ENCODE assay signal across 1 cellular context in the genomic region with DNA sequence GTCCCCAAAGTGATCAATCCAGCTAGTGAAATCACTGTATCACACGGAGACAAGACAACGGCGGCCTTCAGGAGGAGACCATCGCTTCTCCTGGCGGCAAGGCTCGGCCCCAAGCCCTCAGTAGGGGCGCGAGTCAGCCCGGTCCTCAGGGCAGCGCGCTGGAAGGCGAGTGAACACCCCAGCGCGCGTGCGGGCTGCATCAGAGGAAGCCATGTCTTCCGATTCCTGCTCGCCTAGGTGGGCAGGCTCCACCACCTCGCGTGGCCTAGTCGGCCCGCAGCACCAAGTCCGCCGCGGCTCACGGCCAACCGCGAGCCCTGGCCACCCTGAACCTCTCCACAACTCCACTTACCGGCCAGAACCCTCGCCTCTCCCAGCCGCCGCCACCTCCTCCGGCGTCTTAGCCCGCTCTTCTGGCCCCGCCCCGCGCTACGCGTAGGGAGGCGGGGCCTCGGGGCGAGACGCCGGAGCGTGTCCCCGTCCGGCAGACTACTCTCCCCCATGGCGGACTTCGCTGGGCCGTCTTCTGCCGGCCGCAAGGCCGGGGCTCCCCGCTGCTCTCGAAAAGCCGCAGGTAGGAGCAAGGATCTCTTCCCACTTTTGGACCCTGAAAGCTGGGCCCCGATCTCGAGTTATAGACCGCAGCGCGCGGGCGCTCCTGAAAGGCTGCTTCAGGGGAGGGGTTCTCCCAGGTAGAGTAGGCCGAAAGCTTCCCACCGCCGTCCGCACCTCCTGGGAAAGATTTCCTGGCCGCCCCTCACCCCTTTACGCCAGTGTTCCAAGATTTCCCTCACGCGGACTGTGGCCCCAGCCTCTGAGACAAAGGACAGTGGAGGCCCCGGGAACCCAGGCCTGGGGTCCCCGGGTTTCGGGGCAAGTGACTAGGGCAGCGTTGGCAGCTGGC.
TF ChIP-seq lines count a peak whose summit lies in the region.

A gene with protein sequence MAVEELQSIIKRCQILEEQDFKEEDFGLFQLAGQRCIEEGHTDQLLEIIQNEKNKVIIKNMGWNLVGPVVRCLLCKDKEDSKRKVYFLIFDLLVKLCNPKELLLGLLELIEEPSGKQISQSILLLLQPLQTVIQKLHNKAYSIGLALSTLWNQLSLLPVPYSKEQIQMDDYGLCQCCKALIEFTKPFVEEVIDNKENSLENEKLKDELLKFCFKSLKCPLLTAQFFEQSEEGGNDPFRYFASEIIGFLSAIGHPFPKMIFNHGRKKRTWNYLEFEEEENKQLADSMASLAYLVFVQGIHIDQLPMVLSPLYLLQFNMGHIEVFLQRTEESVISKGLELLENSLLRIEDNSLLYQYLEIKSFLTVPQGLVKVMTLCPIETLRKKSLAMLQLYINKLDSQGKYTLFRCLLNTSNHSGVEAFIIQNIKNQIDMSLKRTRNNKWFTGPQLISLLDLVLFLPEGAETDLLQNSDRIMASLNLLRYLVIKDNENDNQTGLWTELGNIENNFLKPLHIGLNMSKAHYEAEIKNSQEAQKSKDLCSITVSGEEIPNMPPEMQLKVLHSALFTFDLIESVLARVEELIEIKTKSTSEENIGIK (minus strand): TSS at position 415 of the 904 bp plus-strand sequence. CDS start 988 bp downstream, outside the sequence.
A gene (plus strand): TSS at position 487 of the 904 bp plus-strand sequence. CDS start 15 bp downstream, at position 502.

TF ChIP-seq in GM12878, 131 proteins besides CTCF, POLR2A, EP300 and RAD21 (continues in another document):
- no peak for TF ChIP-seq RCOR1 (conservative IDR thresholded peaks at IDR 0.05; ENCODE audit: low read depth, low read length)
- no peak for TF ChIP-seq ZNF622 (IDR thresholded peaks at IDR 0.05)
- no peak for TF ChIP-seq FOS (IDR thresholded peaks at IDR 0.05; ENCODE audit: borderline replicate concordance, extremely low read depth, insufficient read length)
- TF ChIP-seq, protein P1, sequence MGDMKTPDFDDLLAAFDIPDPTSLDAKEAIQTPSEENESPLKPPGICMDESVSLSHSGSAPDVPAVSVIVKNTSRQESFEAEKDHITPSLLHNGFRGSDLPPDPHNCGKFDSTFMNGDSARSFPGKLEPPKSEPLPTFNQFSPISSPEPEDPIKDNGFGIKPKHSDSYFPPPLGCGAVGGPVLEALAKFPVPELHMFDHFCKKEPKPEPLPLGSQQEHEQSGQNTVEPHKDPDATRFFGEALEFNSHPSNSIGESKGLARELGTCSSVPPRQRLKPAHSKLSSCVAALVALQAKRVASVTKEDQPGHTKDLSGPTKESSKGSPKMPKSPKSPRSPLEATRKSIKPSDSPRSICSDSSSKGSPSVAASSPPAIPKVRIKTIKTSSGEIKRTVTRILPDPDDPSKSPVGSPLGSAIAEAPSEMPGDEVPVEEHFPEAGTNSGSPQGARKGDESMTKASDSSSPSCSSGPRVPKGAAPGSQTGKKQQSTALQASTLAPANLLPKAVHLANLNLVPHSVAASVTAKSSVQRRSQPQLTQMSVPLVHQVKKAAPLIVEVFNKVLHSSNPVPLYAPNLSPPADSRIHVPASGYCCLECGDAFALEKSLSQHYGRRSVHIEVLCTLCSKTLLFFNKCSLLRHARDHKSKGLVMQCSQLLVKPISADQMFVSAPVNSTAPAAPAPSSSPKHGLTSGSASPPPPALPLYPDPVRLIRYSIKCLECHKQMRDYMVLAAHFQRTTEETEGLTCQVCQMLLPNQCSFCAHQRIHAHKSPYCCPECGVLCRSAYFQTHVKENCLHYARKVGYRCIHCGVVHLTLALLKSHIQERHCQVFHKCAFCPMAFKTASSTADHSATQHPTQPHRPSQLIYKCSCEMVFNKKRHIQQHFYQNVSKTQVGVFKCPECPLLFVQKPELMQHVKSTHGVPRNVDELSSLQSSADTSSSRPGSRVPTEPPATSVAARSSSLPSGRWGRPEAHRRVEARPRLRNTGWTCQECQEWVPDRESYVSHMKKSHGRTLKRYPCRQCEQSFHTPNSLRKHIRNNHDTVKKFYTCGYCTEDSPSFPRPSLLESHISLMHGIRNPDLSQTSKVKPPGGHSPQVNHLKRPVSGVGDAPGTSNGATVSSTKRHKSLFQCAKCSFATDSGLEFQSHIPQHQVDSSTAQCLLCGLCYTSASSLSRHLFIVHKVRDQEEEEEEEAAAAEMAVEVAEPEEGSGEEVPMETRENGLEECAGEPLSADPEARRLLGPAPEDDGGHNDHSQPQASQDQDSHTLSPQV (IDR thresholded peaks at IDR 0.05): no peak
- peak; percentile 79; the same call in 1 of the 2 replicates for TF ChIP-seq SMARCA5 (IDR thresholded peaks at IDR 0.05)
- no peak for TF ChIP-seq KAT2A (conservative IDR thresholded peaks at IDR 0.05; ENCODE audit: control insufficient read depth, low read depth, low read length)
- TF ChIP-seq, protein P2, sequence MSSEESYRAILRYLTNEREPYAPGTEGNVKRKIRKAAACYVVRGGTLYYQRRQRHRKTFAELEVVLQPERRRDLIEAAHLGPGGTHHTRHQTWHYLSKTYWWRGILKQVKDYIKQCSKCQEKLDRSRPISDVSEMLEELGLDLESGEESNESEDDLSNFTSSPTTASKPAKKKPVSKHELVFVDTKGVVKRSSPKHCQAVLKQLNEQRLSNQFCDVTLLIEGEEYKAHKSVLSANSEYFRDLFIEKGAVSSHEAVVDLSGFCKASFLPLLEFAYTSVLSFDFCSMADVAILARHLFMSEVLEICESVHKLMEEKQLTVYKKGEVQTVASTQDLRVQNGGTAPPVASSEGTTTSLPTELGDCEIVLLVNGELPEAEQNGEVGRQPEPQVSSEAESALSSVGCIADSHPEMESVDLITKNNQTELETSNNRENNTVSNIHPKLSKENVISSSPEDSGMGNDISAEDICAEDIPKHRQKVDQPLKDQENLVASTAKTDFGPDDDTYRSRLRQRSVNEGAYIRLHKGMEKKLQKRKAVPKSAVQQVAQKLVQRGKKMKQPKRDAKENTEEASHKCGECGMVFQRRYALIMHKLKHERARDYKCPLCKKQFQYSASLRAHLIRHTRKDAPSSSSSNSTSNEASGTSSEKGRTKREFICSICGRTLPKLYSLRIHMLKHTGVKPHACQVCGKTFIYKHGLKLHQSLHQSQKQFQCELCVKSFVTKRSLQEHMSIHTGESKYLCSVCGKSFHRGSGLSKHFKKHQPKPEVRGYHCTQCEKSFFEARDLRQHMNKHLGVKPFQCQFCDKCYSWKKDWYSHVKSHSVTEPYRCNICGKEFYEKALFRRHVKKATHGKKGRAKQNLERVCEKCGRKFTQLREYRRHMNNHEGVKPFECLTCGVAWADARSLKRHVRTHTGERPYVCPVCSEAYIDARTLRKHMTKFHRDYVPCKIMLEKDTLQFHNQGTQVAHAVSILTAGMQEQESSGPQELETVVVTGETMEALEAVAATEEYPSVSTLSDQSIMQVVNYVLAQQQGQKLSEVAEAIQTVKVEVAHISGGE (CRISPR knock-in tag; IDR thresholded peaks at IDR 0.05): no peak
- no peak for TF ChIP-seq PAX8 (IDR thresholded peaks at IDR 0.05)
- TF ChIP-seq TARDBP (IDR thresholded peaks at IDR 0.05; ENCODE audit: borderline replicate concordance): 0 out of 2 replicates have a peak, but pooled peaks have one; percentile 6
- TF ChIP-seq, protein P3, sequence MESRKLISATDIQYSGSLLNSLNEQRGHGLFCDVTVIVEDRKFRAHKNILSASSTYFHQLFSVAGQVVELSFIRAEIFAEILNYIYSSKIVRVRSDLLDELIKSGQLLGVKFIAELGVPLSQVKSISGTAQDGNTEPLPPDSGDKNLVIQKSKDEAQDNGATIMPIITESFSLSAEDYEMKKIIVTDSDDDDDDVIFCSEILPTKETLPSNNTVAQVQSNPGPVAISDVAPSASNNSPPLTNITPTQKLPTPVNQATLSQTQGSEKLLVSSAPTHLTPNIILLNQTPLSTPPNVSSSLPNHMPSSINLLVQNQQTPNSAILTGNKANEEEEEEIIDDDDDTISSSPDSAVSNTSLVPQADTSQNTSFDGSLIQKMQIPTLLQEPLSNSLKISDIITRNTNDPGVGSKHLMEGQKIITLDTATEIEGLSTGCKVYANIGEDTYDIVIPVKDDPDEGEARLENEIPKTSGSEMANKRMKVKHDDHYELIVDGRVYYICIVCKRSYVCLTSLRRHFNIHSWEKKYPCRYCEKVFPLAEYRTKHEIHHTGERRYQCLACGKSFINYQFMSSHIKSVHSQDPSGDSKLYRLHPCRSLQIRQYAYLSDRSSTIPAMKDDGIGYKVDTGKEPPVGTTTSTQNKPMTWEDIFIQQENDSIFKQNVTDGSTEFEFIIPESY (IDR thresholded peaks at IDR 0.05): no peak
- peak; percentile 60; the same call in 1 of the 2 replicates for TF ChIP-seq CBFB (IDR thresholded peaks at IDR 0.05; ENCODE audit: low read depth)
- no peak for TF ChIP-seq NFIC (IDR thresholded peaks at IDR 0.05; ENCODE audit: low read depth, low read length)
- TF ChIP-seq, protein P4, sequence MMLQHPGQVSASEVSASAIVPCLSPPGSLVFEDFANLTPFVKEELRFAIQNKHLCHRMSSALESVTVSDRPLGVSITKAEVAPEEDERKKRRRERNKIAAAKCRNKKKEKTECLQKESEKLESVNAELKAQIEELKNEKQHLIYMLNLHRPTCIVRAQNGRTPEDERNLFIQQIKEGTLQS (IDR thresholded peaks at IDR 0.05; ENCODE audit: borderline replicate concordance, extremely low read depth, low read depth, low read length): no peak
- TF ChIP-seq CREM (IDR thresholded peaks at IDR 0.05; ENCODE audit: low read depth): peak; percentile 42; the same call in 1 of the 2 replicates
- peak; percentile 94 for TF ChIP-seq POLR2AphosphoS5 (IDR thresholded peaks at IDR 0.05; ENCODE audit: low read length)
- peak; percentile 38; the same call in 1 of the 2 replicates for TF ChIP-seq PAX5 (IDR thresholded peaks at IDR 0.05; ENCODE audit: borderline replicate concordance, low read depth, low read length)
- TF ChIP-seq RUNX3 (IDR thresholded peaks at IDR 0.05; ENCODE audit: low read length): peak; percentile 37
- TF ChIP-seq NFYA (IDR thresholded peaks at IDR 0.05; ENCODE audit: borderline replicate concordance, low read depth, low read length): no peak
- TF ChIP-seq, protein P5, sequence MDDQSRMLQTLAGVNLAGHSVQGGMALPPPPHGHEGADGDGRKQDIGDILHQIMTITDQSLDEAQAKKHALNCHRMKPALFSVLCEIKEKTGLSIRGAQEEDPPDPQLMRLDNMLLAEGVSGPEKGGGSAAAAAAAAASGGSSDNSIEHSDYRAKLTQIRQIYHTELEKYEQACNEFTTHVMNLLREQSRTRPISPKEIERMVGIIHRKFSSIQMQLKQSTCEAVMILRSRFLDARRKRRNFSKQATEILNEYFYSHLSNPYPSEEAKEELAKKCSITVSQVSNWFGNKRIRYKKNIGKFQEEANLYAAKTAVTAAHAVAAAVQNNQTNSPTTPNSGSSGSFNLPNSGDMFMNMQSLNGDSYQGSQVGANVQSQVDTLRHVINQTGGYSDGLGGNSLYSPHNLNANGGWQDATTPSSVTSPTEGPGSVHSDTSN (IDR thresholded peaks at IDR 0.05; ENCODE audit: insufficient replicate concordance, low read depth, low read length): no peak
- TF ChIP-seq SPI1 (IDR thresholded peaks at IDR 0.05; ENCODE audit: borderline replicate concordance, insufficient read depth, low read depth, low read length): no peak
- TF ChIP-seq, protein P6, sequence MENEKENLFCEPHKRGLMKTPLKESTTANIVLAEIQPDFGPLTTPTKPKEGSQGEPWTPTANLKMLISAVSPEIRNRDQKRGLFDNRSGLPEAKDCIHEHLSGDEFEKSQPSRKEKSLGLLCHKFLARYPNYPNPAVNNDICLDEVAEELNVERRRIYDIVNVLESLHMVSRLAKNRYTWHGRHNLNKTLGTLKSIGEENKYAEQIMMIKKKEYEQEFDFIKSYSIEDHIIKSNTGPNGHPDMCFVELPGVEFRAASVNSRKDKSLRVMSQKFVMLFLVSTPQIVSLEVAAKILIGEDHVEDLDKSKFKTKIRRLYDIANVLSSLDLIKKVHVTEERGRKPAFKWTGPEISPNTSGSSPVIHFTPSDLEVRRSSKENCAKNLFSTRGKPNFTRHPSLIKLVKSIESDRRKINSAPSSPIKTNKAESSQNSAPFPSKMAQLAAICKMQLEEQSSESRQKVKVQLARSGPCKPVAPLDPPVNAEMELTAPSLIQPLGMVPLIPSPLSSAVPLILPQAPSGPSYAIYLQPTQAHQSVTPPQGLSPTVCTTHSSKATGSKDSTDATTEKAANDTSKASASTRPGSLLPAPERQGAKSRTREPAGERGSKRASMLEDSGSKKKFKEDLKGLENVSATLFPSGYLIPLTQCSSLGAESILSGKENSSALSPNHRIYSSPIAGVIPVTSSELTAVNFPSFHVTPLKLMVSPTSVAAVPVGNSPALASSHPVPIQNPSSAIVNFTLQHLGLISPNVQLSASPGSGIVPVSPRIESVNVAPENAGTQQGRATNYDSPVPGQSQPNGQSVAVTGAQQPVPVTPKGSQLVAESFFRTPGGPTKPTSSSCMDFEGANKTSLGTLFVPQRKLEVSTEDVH (IDR thresholded peaks at IDR 0.05; ENCODE audit: low read depth, partially characterized antibody): no peak
- TF ChIP-seq MTA2 (IDR thresholded peaks at IDR 0.05; ENCODE audit: low read depth): no peak
- TF ChIP-seq POU2F2 (IDR thresholded peaks at IDR 0.05; ENCODE audit: borderline replicate concordance, low read depth, low read length): peak; percentile 84
- 0 out of 2 replicates have a peak, but pooled peaks have one; percentile 13 for TF ChIP-seq NR2F1 (conservative IDR thresholded peaks at IDR 0.05)
- TF ChIP-seq CHD2 (IDR thresholded peaks at IDR 0.05; ENCODE audit: borderline replicate concordance, low read depth, low read length): no peak
- peak; percentile 75 for TF ChIP-seq YY1 (IDR thresholded peaks at IDR 0.05; ENCODE audit: low read depth, low read length)
- TF ChIP-seq, protein P7, sequence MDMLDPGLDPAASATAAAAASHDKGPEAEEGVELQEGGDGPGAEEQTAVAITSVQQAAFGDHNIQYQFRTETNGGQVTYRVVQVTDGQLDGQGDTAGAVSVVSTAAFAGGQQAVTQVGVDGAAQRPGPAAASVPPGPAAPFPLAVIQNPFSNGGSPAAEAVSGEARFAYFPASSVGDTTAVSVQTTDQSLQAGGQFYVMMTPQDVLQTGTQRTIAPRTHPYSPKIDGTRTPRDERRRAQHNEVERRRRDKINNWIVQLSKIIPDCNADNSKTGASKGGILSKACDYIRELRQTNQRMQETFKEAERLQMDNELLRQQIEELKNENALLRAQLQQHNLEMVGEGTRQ (IDR thresholded peaks at IDR 0.05; ENCODE audit: borderline replicate concordance, low read depth, low read length): no peak
- TF ChIP-seq RB1 (IDR thresholded peaks at IDR 0.05; ENCODE audit: borderline replicate concordance): peak; percentile 41; the same call in 1 of the 2 replicates
- TF ChIP-seq CREB1 (IDR thresholded peaks at IDR 0.05; ENCODE audit: low read depth): no peak; the same call in none of the 2 replicates
- TF ChIP-seq SIX5 (IDR thresholded peaks at IDR 0.05; ENCODE audit: low read depth, low read length, severe bottlenecking): no peak
- 0 out of 2 replicates have a peak, but pooled peaks have one; percentile 5 for TF ChIP-seq ZSCAN29 (IDR thresholded peaks at IDR 0.05)
- TF ChIP-seq TAF1 (IDR thresholded peaks at IDR 0.05; ENCODE audit: borderline replicate concordance, low read depth, low read length): peak; percentile 79
- no peak for TF ChIP-seq JUND (IDR thresholded peaks at IDR 0.05; ENCODE audit: low read depth, low read length)
- TF ChIP-seq NFXL1 (IDR thresholded peaks at IDR 0.05; ENCODE audit: borderline replicate concordance): no peak
- TF ChIP-seq, protein P8, sequence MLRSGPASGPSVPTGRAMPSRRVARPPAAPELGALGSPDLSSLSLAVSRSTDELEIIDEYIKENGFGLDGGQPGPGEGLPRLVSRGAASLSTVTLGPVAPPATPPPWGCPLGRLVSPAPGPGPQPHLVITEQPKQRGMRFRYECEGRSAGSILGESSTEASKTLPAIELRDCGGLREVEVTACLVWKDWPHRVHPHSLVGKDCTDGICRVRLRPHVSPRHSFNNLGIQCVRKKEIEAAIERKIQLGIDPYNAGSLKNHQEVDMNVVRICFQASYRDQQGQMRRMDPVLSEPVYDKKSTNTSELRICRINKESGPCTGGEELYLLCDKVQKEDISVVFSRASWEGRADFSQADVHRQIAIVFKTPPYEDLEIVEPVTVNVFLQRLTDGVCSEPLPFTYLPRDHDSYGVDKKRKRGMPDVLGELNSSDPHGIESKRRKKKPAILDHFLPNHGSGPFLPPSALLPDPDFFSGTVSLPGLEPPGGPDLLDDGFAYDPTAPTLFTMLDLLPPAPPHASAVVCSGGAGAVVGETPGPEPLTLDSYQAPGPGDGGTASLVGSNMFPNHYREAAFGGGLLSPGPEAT (IDR thresholded peaks at IDR 0.05; ENCODE audit: low read depth): peak; percentile 33; the same call in 1 of the 2 replicates
